In genomic region chr16:88835818-88836217, GRCh38 we compare ENCODE assay signal across 1 cellular context.
TF ChIP-seq lines count a peak whose summit lies in the region.

No MANE protein-coding gene starts in this region.

TF ChIP-seq in K562, 482 proteins besides CTCF, POLR2A, EP300 and RAD21:
- TF ChIP-seq POLR2G (IDR thresholded peaks at IDR 0.05; ENCODE audit: low read depth, low read length) (peak; percentile 26; the same call in 1 of the 2 replicates), SMARCE1 (IDR thresholded peaks at IDR 0.05) (no peak), ZFX (CRISPR knock-in tag; IDR thresholded peaks at IDR 0.05) (no peak), POLR3A (IDR thresholded peaks at IDR 0.05; ENCODE audit: borderline replicate concordance, extremely low read depth, insufficient read depth, insufficient read length) (no peak)
